ENCODE assay signal across 25 cellular contexts in genomic region chr1:7507620-7508019, GRCh38.
"Had no signal": no experiment of that assay in that cellular context is flagged by ENCODE, and none has a peak within 500 bp of the region (broad histone marks: within the 10 kb centered on the region; RNA-seq: fewer than 3 reads in every experiment).

No MANE protein-coding gene starts in this region.

- H3K9me3 ChIP-seq: colonic mucosa, esophagus squamous epithelium, gastrocnemius medialis, heart right ventricle, left lung, lower lobe of right lung, mucosa of descending colon had no signal

- H3K4me3 ChIP-seq: colonic mucosa, esophagus squamous epithelium, gastrocnemius medialis, heart right ventricle, left lung, lower lobe of right lung, mucosa of descending colon had no signal

- FAIRE-seq: endometrium, islet of Langerhans, keratinocyte had no signal

- H3K27me3 ChIP-seq: colonic mucosa, gastrocnemius medialis, left lung had no signal

- ATAC-seq: effector memory CD8-positive, alpha-beta T cell; esophagus mucosa; gastrocnemius medialis; heart right ventricle; left lung; lower lobe of right lung; mucosa of descending colon had no signal

- H3K36me3 ChIP-seq: colonic mucosa, esophagus squamous epithelium, gastrocnemius medialis, heart right ventricle, left lung, lower lobe of right lung had no signal

- DNase-seq: colonic mucosa; cortex of kidney; effector CD8-positive, alpha-beta T cell; effector memory CD8-positive, alpha-beta T cell; endodermal cell; erythroblast; esophagus squamous epithelium; foreskin fibroblast; foreskin melanocyte; gastrocnemius medialis; glutamatergic neuron; heart right ventricle; hippocampal formation; left cardiac atrium; left ventricle myocardium superior; mesenchymal stem cell; mucosa of descending colon; naive B cell had no signal

- H3K4me1 ChIP-seq: colonic mucosa, left lung, lower lobe of right lung had no signal

- H3K27ac ChIP-seq: colonic mucosa, epithelial cell of prostate, esophagus squamous epithelium, gastrocnemius medialis, heart right ventricle, left lung, lower lobe of right lung had no signal
